18 cellular contexts compared by ENCODE assay signal in the genomic region with DNA sequence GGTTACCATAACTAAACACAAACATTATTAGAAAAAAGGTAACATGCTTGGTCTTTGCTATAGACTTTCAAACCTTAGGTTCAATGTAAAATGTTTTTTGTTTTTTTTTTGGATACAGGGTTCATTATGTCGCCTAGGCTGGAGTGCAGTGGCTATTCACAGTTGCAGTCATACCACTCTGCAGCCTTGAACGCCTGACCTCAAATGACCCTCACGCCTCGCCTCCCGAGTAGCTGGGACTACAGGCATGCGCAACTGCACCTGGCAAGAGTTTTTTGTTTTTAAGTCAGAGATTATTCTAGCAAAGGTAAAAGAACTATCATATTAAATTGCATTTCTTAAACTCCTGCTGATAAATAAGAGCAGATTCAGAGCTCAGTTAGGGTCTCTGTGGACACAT. TPM values are rescaled to one million over a fixed set of nuclear protein-coding genes. Genes with fewer than 3 reads are reported as not detected.
DNase-seq lines count a peak whose midpoint lies in the region; ATAC-seq and TF ChIP-seq lines count a peak whose summit lies in the region.
"Had no signal": no experiment of that assay in that cellular context is flagged by ENCODE, and none has a peak within 500 bp of the region (broad histone marks: within the 10 kb centered on the region; RNA-seq: fewer than 3 reads in every experiment).

No MANE protein-coding gene starts in this region.

- TF ChIP-seq CTCF in right lobe of liver (IDR thresholded peaks at IDR 0.05) = no peak

- H3K27ac ChIP-seq in right lobe of liver = peak overlapping the region in 1 of 3 donors; percentile 20
- H3K27ac ChIP-seq: A549, GM23248 had no signal

- intact Hi-C loops in left cardiac atrium (cut with DNase I) (no loop called here), right lobe of liver (cut with DNase I) (no loop called here)

- no peak overlapping the region for H3K4me3 ChIP-seq in right lobe of liver
- H3K4me3 ChIP-seq: A549, GM12878, GM23248 had no signal

- TF ChIP-seq POLR2A in right lobe of liver (IDR thresholded peaks at IDR 0.05) = no peak

- WGBS in right lobe of liver (ENCODE audit: insufficient coverage, low coverage, low lambda C conversion rate, missing lambda C conversion rate) = 22% methylated on average over 6 of the region's 6 CpGs

- H3K9me3 ChIP-seq in right lobe of liver = no peaks in the 10 kb centered on the region
- H3K9me3 ChIP-seq: A549 had no signal

- DNase-seq in NCI-H774 (lab: John Stamatoyannopoulos, UW) (peak; percentile 29), left cardiac atrium (peak; percentile 22), right lobe of liver (peak; percentile 65 to 79 (median 78)), renal cortical epithelial cell (ENCODE audit: low read depth) (peak; percentile 31)
- DNase-seq in effector CD4-positive, alpha-beta T cell = no peak
- no peak for DNase-seq in activated CD4-positive, alpha-beta T cell treated with anti-CD3 and anti-CD28 coated beads for 1 hour
- DNase-seq: C1 segment of cervical spinal cord, GDM1, GM23248, NCI-H1436, NCI-H2029 treated with DMSO at 0.1 percent for 48 hours, NCI-H2171 treated with DMSO at 0.1 percent for 48 hours, NCI-H82 had no signal

- H3K27me3 ChIP-seq in right lobe of liver = no peaks in the 10 kb centered on the region

- no peaks in the 10 kb centered on the region for H3K36me3 ChIP-seq in right lobe of liver

- H3K4me1 ChIP-seq in right lobe of liver = peaks cover 0 to 18% (median 0%) of the 10 kb centered on the region in 4 donors

- ATAC-seq in left cardiac atrium (peak; percentile 46 to 63), right lobe of liver (peak; percentile 94 to 96 (median 95)), HG02970 (IDR thresholded peaks at IDR 0.05; ENCODE audit: low FRiP score, unreplicated experiment) (no peak), GM21367 (IDR thresholded peaks at IDR 0.05; ENCODE audit: unreplicated experiment) (no peak)
- ATAC-seq: A549, GM12878 had no signal

RNA-seq across cellular contexts. Expression of a gene that starts 55.1 kb away (rescaled TPM):
- total RNA-seq in left cardiac atrium (not detected), right lobe of liver (under 1 TPM in 1 of 6 experiments, not detected in 5; 0.26 TPM), renal cortical epithelial cell (not detected in 2 replicates)
- total RNA-seq: GM23248, NCI-H460 had no signal

Comparison
In these comparisons a context has a peak if more than half of its experiments do, and no peak if none do; other contexts are left out.
1. DNase-seq: peak in NCI-H774 (single experiment), left cardiac atrium (single experiment), right lobe of liver (3 of 3) and renal cortical epithelial cell (single experiment); none in effector CD4-positive, alpha-beta T cell (single experiment) and activated CD4-positive, alpha-beta T cell treated with anti-CD3 and anti-CD28 coated beads for 1 hour (single experiment).
2. ATAC-seq: peak in left cardiac atrium (2 of 2) and right lobe of liver (4 of 4); none in HG02970 (single experiment) and GM21367 (single experiment).